7 cellular contexts compared by ENCODE assay signal in genomic region chr7:45026984-45027773, GRCh38. TPM values are rescaled to one million over a fixed set of nuclear protein-coding genes. Genes with fewer than 3 reads are reported as not detected.
DNase-seq lines count a peak whose midpoint lies in the region; ATAC-seq, FAIRE-seq and TF ChIP-seq lines count a peak whose summit lies in the region.

No MANE protein-coding gene starts in this region.

- H3K27ac Mint-ChIP-seq in Caco-2 (ENCODE audit: unreplicated experiment): no peak overlapping the region
- H3K27ac Mint-ChIP-seq in endodermal cell: no peak overlapping the region

- peak overlapping the region; percentile 51 for H3K14ac ChIP-seq in IMR-90 (replicated peaks; ENCODE audit: low read depth, low read length)

- H3K4me2 ChIP-seq in IMR-90 (ENCODE audit: low read depth, low read length): peak overlapping the region; percentile 42

- CTCF ChIA-PET in IMR-90 (lab: Yijun Ruan, JAX): interaction anchor here (0.6 to 1.0 kb wide), 2 partner anchors 25 to 1581 kb away, joined by 3 to 4 read pairs; no protein-coding TSS in a partner anchor
- CTCF ChIA-PET in Caco-2 (lab: Charles Lee): no interaction called here

- TF ChIP-seq POLR2A in IMR-90 (IDR thresholded peaks at IDR 0.05; ENCODE audit: low read depth, low read length): no peak

- H3K27ac ChIP-seq in IMR-90 (ENCODE audit: insufficient read depth, low read length) (peak overlapping the region; percentile 74; the same call in 1 of the 2 replicates), endodermal cell (ENCODE audit: low read depth, low read length) (no peak overlapping the region)

- POLR2A ChIA-PET in IMR-90 (lab: Charles Lee; ENCODE audit: unreplicated experiment): interaction anchor here (0.6 kb wide), 2 partner anchors 15 to 23 kb away, joined by 5 to 11 read pairs; no protein-coding TSS in a partner anchor
- POLR2A ChIA-PET in Caco-2 (lab: Charles Lee): no interaction called here

- H3K4ac ChIP-seq in IMR-90 (ENCODE audit: low read depth, low read length): peak overlapping the region; percentile 70

- no peak for TF ChIP-seq RAD21 in IMR-90 (IDR thresholded peaks at IDR 0.05; ENCODE audit: low read length)

- dilution Hi-C loops in IMR-90 (cut with HindIII; ENCODE audit: low sequenced_read_pairs, unreplicated experiment): no loop called here

- H3K9me3 Mint-ChIP-seq in Caco-2 (ENCODE audit: unreplicated experiment) (no peaks in the 10 kb centered on the region), endodermal cell (peaks cover 8% of the 10 kb centered on the region)

- peak; percentile 96 for FAIRE-seq in GM19239 (lab: Jason Lieb, UNC)

- peak; percentile 82 for ATAC-seq in IMR-90 (ENCODE audit: low read depth)

- intact Hi-C loops in IMR-90 (cut with micrococcal nuclease): no loop called here
- intact Hi-C loops in Caco-2 (cut with micrococcal nuclease; ENCODE audit: unreplicated experiment): no loop called here

- DNase-seq in GM19239 (ENCODE audit: insufficient read length, low spot score) (peak; percentile 31), IMR-90 (peak; percentile 64), iris pigment epithelial cell (ENCODE audit: low read depth) (peak; percentile 55), Caco-2 (no peak), endodermal cell (no peak), NCI-H187 (lab: John Stamatoyannopoulos, UW) (no peak)
- DNase-seq in activated T-cell treated with anti-CD3 and anti-CD28 coated beads, Interleukin-2, amount 50 U/mL, for 48 hours: peak; percentile 34 to 46

- peaks cover 7% of the 10 kb centered on the region; the same call in 1 of the 2 replicates for H3K36me3 ChIP-seq in IMR-90 (ENCODE audit: control insufficient read depth, insufficient read depth, low read length)
- H3K36me3 ChIP-seq in Caco-2 (ENCODE audit: control insufficient read depth, insufficient read depth, low read length): no peaks in the 10 kb centered on the region; the same call in 1 of the 2 replicates
- H3K36me3 ChIP-seq in endodermal cell (ENCODE audit: control insufficient read depth, insufficient read depth, low read length): peaks cover 23% of the 10 kb centered on the region

- H4K5ac ChIP-seq in IMR-90 (ENCODE audit: low read depth, low read length): no peak overlapping the region

- H3K4me1 Mint-ChIP-seq in Caco-2 (ENCODE audit: low read depth, unreplicated experiment) (no peaks in the 10 kb centered on the region), endodermal cell (peaks cover 7% of the 10 kb centered on the region)

- no peak overlapping the region for H2AFZ ChIP-seq in IMR-90 (replicated peaks; ENCODE audit: low read length, poor library complexity)

- H3K4me3 Mint-ChIP-seq in Caco-2 (ENCODE audit: unreplicated experiment): no peak overlapping the region
- no peak overlapping the region for H3K4me3 Mint-ChIP-seq in endodermal cell

- H3K27me3 Mint-ChIP-seq in Caco-2 (ENCODE audit: insufficient read depth, unreplicated experiment) (no peaks in the 10 kb centered on the region), endodermal cell (ENCODE audit: insufficient read depth) (no peaks in the 10 kb centered on the region)

- H3K36me3 Mint-ChIP-seq in Caco-2 (ENCODE audit: insufficient read depth, unreplicated experiment): peaks cover 10% of the 10 kb centered on the region
- H3K36me3 Mint-ChIP-seq in endodermal cell (ENCODE audit: low read depth): peaks cover 42% of the 10 kb centered on the region

- H3K79me1 ChIP-seq in IMR-90 (ENCODE audit: low read depth in 1 of 2, low read length in 2 of 2): peaks cover 41 to 72% of the 10 kb centered on the region in 2 experiments

- no peak for TF ChIP-seq CTCF in IMR-90 (conservative IDR thresholded peaks at IDR 0.05; ENCODE audit: low read depth, low read length)
- TF ChIP-seq CTCF in Caco-2 (IDR thresholded peaks at IDR 0.05; ENCODE audit: insufficient read depth in 1 of 2, low read depth in 1 of 2, low read length in 1 of 2, severe bottlenecking in 1 of 2, unreplicated experiment in 1 of 2): no peak
- TF ChIP-seq CTCF in endodermal cell (conservative IDR thresholded peaks at IDR 0.05): no peak

- in situ Hi-C loops in IMR-90 (cut with MboI; ENCODE audit: low sequenced_read_pairs): no loop called here

- H3K23ac ChIP-seq in IMR-90 (ENCODE audit: low read depth, low read length): peak overlapping the region; percentile 69

- peaks cover 37% of the 10 kb centered on the region for H4K20me1 ChIP-seq in IMR-90 (ENCODE audit: insufficient read depth, low read length)

- H3K27me3 ChIP-seq in IMR-90 (ENCODE audit: control insufficient read depth, insufficient read depth, low read length) (no peaks in the 10 kb centered on the region), Caco-2 (replicated peaks; ENCODE audit: control insufficient read depth, insufficient read depth, low read length) (no peaks in the 10 kb centered on the region), endodermal cell (ENCODE audit: control insufficient read depth, insufficient read depth, low read length, poor library complexity, severe bottlenecking) (no peaks in the 10 kb centered on the region)

- H2BK120ac ChIP-seq in IMR-90 (ENCODE audit: low read depth, low read length): peak overlapping the region; percentile 66

- H3K4me3 ChIP-seq in IMR-90 (ENCODE audit: insufficient read depth, low read depth, low read length) (no peak overlapping the region), Caco-2 (ENCODE audit: low read depth, low read length) (no peak overlapping the region), endodermal cell (ENCODE audit: low read length) (no peak overlapping the region)

- H3K4me1 ChIP-seq in IMR-90 (ENCODE audit: control insufficient read depth, insufficient read depth, low read length): peaks cover 8% of the 10 kb centered on the region
- H3K4me1 ChIP-seq in Caco-2: no peaks in the 10 kb centered on the region
- H3K4me1 ChIP-seq in endodermal cell (ENCODE audit: control insufficient read depth, insufficient read depth, low read length): no peaks in the 10 kb centered on the region

- no peaks in the 10 kb centered on the region for H3K9me3 ChIP-seq in IMR-90 (ENCODE audit: control insufficient read depth, insufficient read depth, low read length)
- H3K9me3 ChIP-seq in Caco-2: no peaks in the 10 kb centered on the region
- H3K9me3 ChIP-seq in endodermal cell (ENCODE audit: control insufficient read depth, low read length): peaks cover 7% of the 10 kb centered on the region

- WGBS in IMR-90 (ENCODE audit: extremely low coverage in 2 of 2, insufficient read length in 1 of 2), 2 experiments: 91% methylated on average over 5 of the region's 10 CpGs; no CpG with 5 or more reads in 1 of the 2 experiments
- WGBS in endodermal cell (ENCODE audit: insufficient coverage in 1 of 2, insufficient read length in 1 of 2), 2 experiments: 93 to 95% methylated on average over 7 to 10 of the region's 10 CpGs

- BruUV-seq in IMR-90 (replicated peaks; lab: Mats Ljungman, UMichigan) (no TSS peak), Caco-2 (replicated peaks; lab: Mats Ljungman, UMichigan) (no TSS peak)

- H3K56ac ChIP-seq in IMR-90 (ENCODE audit: extremely low read depth, insufficient read depth, low read length): no peak overlapping the region

- peak overlapping the region; percentile 65; the same call in 1 of the 3 replicates for H2BK15ac ChIP-seq in IMR-90 (ENCODE audit: low read depth, low read length)

- H2AK5ac ChIP-seq in IMR-90 (ENCODE audit: low read depth, low read length): peak overlapping the region; percentile 51; the same call in 1 of the 2 replicates

- no peak overlapping the region for H3K9ac ChIP-seq in IMR-90 (ENCODE audit: low read depth, low read length)
- H3K9ac ChIP-seq in endodermal cell (ENCODE audit: extremely low read depth, low read length, poor library complexity, severe bottlenecking): no peak overlapping the region

- peak overlapping the region; percentile 55 for H2AK9ac ChIP-seq in IMR-90 (replicated peaks; ENCODE audit: low read depth, low read length, poor library complexity)

- peak overlapping the region; percentile 41; the same call in 1 of the 2 replicates for H2BK20ac ChIP-seq in IMR-90 (ENCODE audit: low read depth, low read length)

- H3K18ac ChIP-seq in IMR-90 (ENCODE audit: low read depth, low read length): 0 out of 2 replicates have a peak overlapping the region, but pooled peaks have one; percentile 32

- peaks cover 23% of the 10 kb centered on the region for H3K9me1 ChIP-seq in IMR-90 (ENCODE audit: insufficient read depth, low read length)

- peak overlapping the region; percentile 66 for H4K91ac ChIP-seq in IMR-90 (ENCODE audit: insufficient read depth, low read depth, low read length)

- H2BK5ac ChIP-seq in IMR-90 (ENCODE audit: low read depth, low read length, poor library complexity, severe bottlenecking): peak overlapping the region; percentile 59

- H4K8ac ChIP-seq in IMR-90 (ENCODE audit: low read depth in 2 of 2, low read length in 2 of 2): peak overlapping the region in 1 of 2 experiments; percentile 60; a peak in 1 of 4 replicates

TF ChIP-seq in IMR-90, 13 proteins besides CTCF, POLR2A, EP300 and RAD21 (continues in another document):
- TF ChIP-seq RFX5 (IDR thresholded peaks at IDR 0.05; ENCODE audit: low read depth, low read length) (no peak), CHD1 (IDR thresholded peaks at IDR 0.05; ENCODE audit: low read depth, low read length) (no peak), MAZ (IDR thresholded peaks at IDR 0.05; ENCODE audit: borderline replicate concordance, low read depth, low read length) (no peak), NFE2L2 (IDR thresholded peaks at IDR 0.05; ENCODE audit: low read depth, low read length) (no peak), MXI1 (IDR thresholded peaks at IDR 0.05; ENCODE audit: borderline replicate concordance, low read depth, low read length) (no peak)
- TF ChIP-seq, protein P1, sequence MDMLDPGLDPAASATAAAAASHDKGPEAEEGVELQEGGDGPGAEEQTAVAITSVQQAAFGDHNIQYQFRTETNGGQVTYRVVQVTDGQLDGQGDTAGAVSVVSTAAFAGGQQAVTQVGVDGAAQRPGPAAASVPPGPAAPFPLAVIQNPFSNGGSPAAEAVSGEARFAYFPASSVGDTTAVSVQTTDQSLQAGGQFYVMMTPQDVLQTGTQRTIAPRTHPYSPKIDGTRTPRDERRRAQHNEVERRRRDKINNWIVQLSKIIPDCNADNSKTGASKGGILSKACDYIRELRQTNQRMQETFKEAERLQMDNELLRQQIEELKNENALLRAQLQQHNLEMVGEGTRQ (IDR thresholded peaks at IDR 0.05; ENCODE audit: low read depth, low read length): no peak

RNA-seq across cellular contexts. Expression of gene CCM2, which starts 27.2 kb away (rescaled TPM):
- total RNA-seq in IMR-90 (2012; rRNA removed) (56.1 and 65.2 TPM in 2 replicates), Caco-2 (2022) (28.1 and 28.2 TPM in 2 replicates), endodermal cell (10 to 100 TPM; 37.4 to 38.1 TPM)
- 71.7 and 78.5 TPM in 2 replicates for polyA plus RNA-seq in IMR-90 (2012; rRNA removed)
- 50.3 and 98.2 TPM in 2 replicates for polyA plus RNA-seq in IMR-90 (2012; cell fraction: cytosol; rRNA removed)
- 45.6 and 112 TPM in 2 replicates for polyA plus RNA-seq in IMR-90 (2012; cell fraction: nucleus; rRNA removed; ENCODE audit: low replicate concordance)
- polyA plus RNA-seq in endodermal cell (2013, experiment 1 of 2): 36.7 TPM
- 40.5 TPM for polyA plus RNA-seq in endodermal cell (2013, experiment 2 of 2)

RNA-seq across cellular contexts. Expression of gene MYO1G, which starts 48.4 kb away (rescaled TPM):
- total RNA-seq in IMR-90 (2012; rRNA removed): under 0.01 TPM in 2 replicates
- polyA plus RNA-seq in IMR-90 (2012; rRNA removed): 0.02 and 0.04 TPM in 2 replicates
- polyA plus RNA-seq in IMR-90 (2012; cell fraction: cytosol; rRNA removed): 0.01 TPM in 1 of 2 replicates, not detected in the other
- polyA plus RNA-seq in IMR-90 (2012; cell fraction: nucleus; rRNA removed; ENCODE audit: low replicate concordance): 0.16 and 0.21 TPM in 2 replicates
- total RNA-seq in Caco-2 (2022): 0.19 and 0.36 TPM in 2 replicates
- under 1 TPM; 0.11 to 0.33 TPM for total RNA-seq in endodermal cell
- polyA plus RNA-seq in endodermal cell (2013, experiment 1 of 2): 0.07 TPM
- 0.12 TPM for polyA plus RNA-seq in endodermal cell (2013, experiment 2 of 2)

Comparison
In these comparisons a context has a peak if more than half of its experiments do, and no peak if none do; other contexts are left out.
1. DNase-seq: peak in GM19239 (single experiment), IMR-90 (single experiment), activated T-cell treated with anti-CD3 and anti-CD28 coated beads, Interleukin-2, amount 50 U/mL, for 48 hours (2 of 2) and iris pigment epithelial cell (single experiment); none in Caco-2 (0 of 2), endodermal cell (single experiment) and NCI-H187 (0 of 2).